ENCODE assay signal across 11 cellular contexts in the genomic region with DNA sequence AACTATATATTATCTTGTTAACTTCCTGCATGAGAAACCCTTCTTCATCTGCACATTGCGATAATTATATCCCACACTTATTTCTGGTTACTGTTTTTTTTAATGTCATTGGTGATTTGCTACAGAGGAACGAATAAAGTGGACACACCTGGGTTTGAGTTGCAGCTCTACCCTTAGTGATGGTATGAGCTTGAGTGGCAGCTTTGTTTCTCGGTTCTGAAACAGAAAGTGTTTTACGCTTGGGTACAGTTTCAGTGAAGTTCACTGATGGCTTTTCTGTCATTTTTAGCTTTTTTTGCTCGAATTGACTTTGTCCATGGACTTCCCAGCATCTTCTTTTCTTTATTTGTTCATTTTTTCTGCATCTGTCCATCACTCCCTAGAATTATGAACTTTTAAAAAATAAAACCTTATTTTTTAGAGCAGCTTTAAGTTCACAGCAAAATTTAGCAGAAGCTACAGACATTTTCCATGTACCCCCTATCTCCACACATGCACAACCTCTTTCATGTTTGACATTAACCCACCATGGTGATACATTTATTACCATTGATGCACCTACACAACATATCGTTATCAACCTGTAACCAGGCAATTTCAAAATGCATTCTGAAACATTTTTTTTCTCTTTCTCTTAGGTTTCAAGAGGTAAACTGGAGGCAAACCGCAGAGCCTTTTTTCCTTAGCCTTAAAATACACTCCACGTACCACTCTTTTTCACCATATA.
DNase-seq lines count a peak whose midpoint lies in the region; ATAC-seq lines count a peak whose summit lies in the region.
"Had no signal": no experiment of that assay in that cellular context is flagged by ENCODE, and none has a peak within 500 bp of the region (broad histone marks: within the 10 kb centered on the region; RNA-seq: fewer than 3 reads in every experiment).

No MANE protein-coding gene starts in this region.

- H3K27me3 Mint-ChIP-seq in memory B cell, result no peaks in the 10 kb centered on the region
- no peaks in the 10 kb centered on the region for H3K27me3 Mint-ChIP-seq in activated naive CD8-positive, alpha-beta T cell treated with anti-CD3 and anti-CD28 coated beads, Interleukin-2, amount 50 U/mL, for 24 hours
- H3K27me3 Mint-ChIP-seq: activated CD8-positive, alpha-beta T cell treated with anti-CD3 and anti-CD28 coated beads for 36 hours; activated naive CD4-positive, alpha-beta T cell treated with anti-CD3 and anti-CD28 coated beads, Interleukin-2, amount 10 ng/mL, durations not matched to agents 7 days and 5 days had no signal

- no peaks in the 10 kb centered on the region for H3K9me3 Mint-ChIP-seq in memory B cell
- no peaks in the 10 kb centered on the region for H3K9me3 Mint-ChIP-seq in activated naive CD8-positive, alpha-beta T cell treated with anti-CD3 and anti-CD28 coated beads, Interleukin-2, amount 50 U/mL, for 24 hours
- H3K9me3 Mint-ChIP-seq: activated CD8-positive, alpha-beta T cell treated with anti-CD3 and anti-CD28 coated beads for 36 hours; activated naive CD4-positive, alpha-beta T cell treated with anti-CD3 and anti-CD28 coated beads, Interleukin-2, amount 10 ng/mL, durations not matched to agents 7 days and 5 days had no signal

- no peak overlapping the region for H3K27ac Mint-ChIP-seq in memory B cell
- H3K27ac Mint-ChIP-seq in activated naive CD8-positive, alpha-beta T cell treated with anti-CD3 and anti-CD28 coated beads, Interleukin-2, amount 50 U/mL, for 24 hours, result no peak overlapping the region
- H3K27ac Mint-ChIP-seq: activated CD8-positive, alpha-beta T cell treated with anti-CD3 and anti-CD28 coated beads for 36 hours; activated naive CD4-positive, alpha-beta T cell treated with anti-CD3 and anti-CD28 coated beads, Interleukin-2, amount 10 ng/mL, durations not matched to agents 7 days and 5 days had no signal

- no peaks in the 10 kb centered on the region for H3K36me3 Mint-ChIP-seq in memory B cell
- H3K36me3 Mint-ChIP-seq in activated naive CD8-positive, alpha-beta T cell treated with anti-CD3 and anti-CD28 coated beads, Interleukin-2, amount 50 U/mL, for 24 hours (ENCODE audit: low read depth), result no peaks in the 10 kb centered on the region
- H3K36me3 Mint-ChIP-seq: activated naive CD4-positive, alpha-beta T cell treated with anti-CD3 and anti-CD28 coated beads, Interleukin-2, amount 10 ng/mL, durations not matched to agents 7 days and 5 days had no signal

- H3K4me3 Mint-ChIP-seq in memory B cell, result peak overlapping the region; percentile 45
- H3K4me3 Mint-ChIP-seq in activated naive CD8-positive, alpha-beta T cell treated with anti-CD3 and anti-CD28 coated beads, Interleukin-2, amount 50 U/mL, for 24 hours, result no peak overlapping the region
- H3K4me3 Mint-ChIP-seq: activated CD8-positive, alpha-beta T cell treated with anti-CD3 and anti-CD28 coated beads for 36 hours; activated naive CD4-positive, alpha-beta T cell treated with anti-CD3 and anti-CD28 coated beads, Interleukin-2, amount 10 ng/mL, durations not matched to agents 7 days and 5 days had no signal

- H3K4me1 Mint-ChIP-seq in memory B cell, result peaks cover 7% of the 10 kb centered on the region
- H3K4me1 Mint-ChIP-seq in activated naive CD8-positive, alpha-beta T cell treated with anti-CD3 and anti-CD28 coated beads, Interleukin-2, amount 50 U/mL, for 24 hours, result peaks cover 2% of the 10 kb centered on the region
- H3K4me1 Mint-ChIP-seq: activated naive CD4-positive, alpha-beta T cell treated with anti-CD3 and anti-CD28 coated beads, Interleukin-2, amount 10 ng/mL, durations not matched to agents 7 days and 5 days had no signal

- peak; percentile 83 for ATAC-seq in GM19035 (IDR thresholded peaks at IDR 0.05; ENCODE audit: unreplicated experiment)
- ATAC-seq in GM21737 (IDR thresholded peaks at IDR 0.05; ENCODE audit: unreplicated experiment), result peak; percentile 89
- peak; percentile 79 for ATAC-seq in HG03159 (IDR thresholded peaks at IDR 0.05; ENCODE audit: unreplicated experiment)
- peak; percentile 53 for ATAC-seq in memory B cell (ENCODE audit: low read depth)
- ATAC-seq in activated naive CD8-positive, alpha-beta T cell treated with anti-CD3 and anti-CD28 coated beads, Interleukin-2, amount 50 U/mL, for 24 hours, result no peak
- ATAC-seq: activated CD8-positive, alpha-beta T cell treated with anti-CD3 and anti-CD28 coated beads for 36 hours had no signal

- DNase-seq in memory B cell (ENCODE audit: low spot score in 2 of 2) (no peak), mucosa of gallbladder (ENCODE audit: low spot score) (no peak), AG08395 (ENCODE audit: low spot score) (no peak)
- DNase-seq in activated naive CD8-positive, alpha-beta T cell treated with anti-CD3 and anti-CD28 coated beads, Interleukin-2, amount 50 U/mL, for 24 hours, result no peak
- DNase-seq: activated CD8-positive, alpha-beta T cell treated with anti-CD3 and anti-CD28 coated beads for 36 hours; activated naive CD4-positive, alpha-beta T cell treated with anti-CD3 and anti-CD28 coated beads, Interleukin-2, amount 10 ng/mL, durations not matched to agents 7 days and 5 days; T-helper 9 cell; testis had no signal
